ENCODE assay signal across 12 cellular contexts in genomic region chr5:126445502-126446174, GRCh38. TPM values are rescaled to one million over a fixed set of nuclear protein-coding genes. Genes with fewer than 3 reads are reported as not detected.
DNase-seq lines count a peak whose midpoint lies in the region; ATAC-seq, FAIRE-seq and TF ChIP-seq lines count a peak whose summit lies in the region.
"Had no signal": no experiment of that assay in that cellular context is flagged by ENCODE, and none has a peak within 500 bp of the region (broad histone marks: within the 10 kb centered on the region; RNA-seq: fewer than 3 reads in every experiment).

No MANE protein-coding gene starts in this region.

- H3K4me1 Mint-ChIP-seq in progenitor cell of endocrine pancreas (ENCODE audit: low read depth) = peaks cover 12% of the 10 kb centered on the region

- DNase-seq in GM18507 (ENCODE audit: extremely low spot score, insufficient read length, low read depth) (no peak), RPMI7951 (ENCODE audit: low read depth) (peak; percentile 68), choroid plexus epithelial cell (ENCODE audit: low read depth) (peak; percentile 30), progenitor cell of endocrine pancreas (ENCODE audit: low spot score, unreplicated experiment) (no peak), dermis blood vessel endothelial cell (no peak)
- DNase-seq: COR-L47, NCI-H1417 treated with DMSO at 0.1 percent for 48 hours, upper lobe of right lung had no signal

- peak overlapping the region; percentile 73 for H3K27ac Mint-ChIP-seq in progenitor cell of endocrine pancreas

- no peak overlapping the region for H3K4me3 Mint-ChIP-seq in progenitor cell of endocrine pancreas (ENCODE audit: low read depth)

- TF ChIP-seq CTCF in choroid plexus epithelial cell (conservative IDR thresholded peaks at IDR 0.05; ENCODE audit: low read depth, low read length) (no peak), progenitor cell of endocrine pancreas (IDR thresholded peaks at IDR 0.05; ENCODE audit: unreplicated experiment) (no peak)

- no peaks in the 10 kb centered on the region for H3K27me3 Mint-ChIP-seq in progenitor cell of endocrine pancreas

- peaks cover 14% of the 10 kb centered on the region for H3K36me3 Mint-ChIP-seq in progenitor cell of endocrine pancreas (ENCODE audit: insufficient read depth)

- H3K4me3 ChIP-seq in choroid plexus epithelial cell (ENCODE audit: low read depth, low read length) = no peak overlapping the region
- H3K4me3 ChIP-seq: gastroesophageal sphincter, upper lobe of right lung had no signal

- ATAC-seq in HG03378 (IDR thresholded peaks at IDR 0.05; ENCODE audit: unreplicated experiment) (no peak), GM18873 (IDR thresholded peaks at IDR 0.05; ENCODE audit: low FRiP score, unreplicated experiment) (no peak), GM21367 (IDR thresholded peaks at IDR 0.05; ENCODE audit: unreplicated experiment) (no peak)
- ATAC-seq: gastroesophageal sphincter had no signal

- peak; percentile 46 for FAIRE-seq in GM18507 (lab: Jason Lieb, UNC)

- no peaks in the 10 kb centered on the region for H3K9me3 Mint-ChIP-seq in progenitor cell of endocrine pancreas (ENCODE audit: low read depth)

RNA-seq across cellular contexts. Expression of gene GRAMD2B, which starts 22.4 kb away (rescaled TPM):
- 16.3 and 26.0 TPM in 2 replicates for total RNA-seq in RPMI7951 (2014; rRNA removed; shearing (Covaris generic))
- 21.6 and 32.1 TPM in 2 replicates for total RNA-seq in progenitor cell of endocrine pancreas
- total RNA-seq in dermis blood vessel endothelial cell = 7.3 and 13.9 TPM in 2 replicates

Comparison
In these comparisons a context has a peak if more than half of its experiments do, and no peak if none do; other contexts are left out.
1. DNase-seq: peak in RPMI7951 (single experiment) and choroid plexus epithelial cell (single experiment); none in GM18507 (single experiment), progenitor cell of endocrine pancreas (single experiment) and dermis blood vessel endothelial cell (single experiment).